9 cellular contexts compared by ENCODE assay signal in the genomic region with DNA sequence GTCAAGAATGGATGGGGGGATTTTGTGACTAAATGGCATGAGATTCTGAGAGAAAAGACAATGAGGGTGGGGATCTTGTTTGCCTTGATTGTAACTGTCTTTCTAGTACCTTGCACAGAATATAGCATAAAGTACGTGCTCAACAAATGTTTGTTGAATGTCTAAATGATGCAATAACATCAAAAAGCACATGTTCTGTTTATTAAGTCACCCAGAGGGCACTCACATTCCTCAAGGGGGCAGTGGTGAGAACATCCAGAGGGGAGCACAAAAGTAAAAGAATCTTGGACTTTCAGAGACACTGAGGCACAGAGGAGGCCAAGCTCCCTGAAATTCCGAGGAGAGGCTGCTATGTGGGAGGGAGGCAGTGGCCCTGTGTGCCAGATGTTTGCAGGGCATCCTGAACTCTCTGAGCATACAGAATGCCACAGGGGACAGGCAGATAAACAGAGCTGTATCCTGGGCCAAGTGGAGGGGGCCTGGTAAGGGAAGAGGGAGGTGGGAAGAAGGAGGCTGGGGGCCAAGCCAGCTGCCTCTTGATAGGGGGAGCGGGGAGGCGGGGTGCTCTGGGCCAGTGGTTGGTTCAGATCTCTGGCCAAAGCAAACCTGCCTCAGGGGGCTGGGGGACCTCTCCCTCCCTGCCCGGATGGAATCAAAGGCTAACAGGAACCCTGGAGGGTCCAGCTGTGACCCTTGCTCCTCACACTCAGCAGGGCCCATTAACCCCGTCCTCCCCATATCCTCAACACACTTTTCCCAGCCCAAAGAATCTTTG. TPM values are rescaled to one million over a fixed set of nuclear protein-coding genes. Genes with fewer than 3 reads are reported as not detected.
DNase-seq lines count a peak whose midpoint lies in the region; ATAC-seq lines count a peak whose summit lies in the region.
"Had no signal": no experiment of that assay in that cellular context is flagged by ENCODE, and none has a peak within 500 bp of the region (broad histone marks: within the 10 kb centered on the region; RNA-seq: fewer than 3 reads in every experiment).

No MANE protein-coding gene starts in this region.

- DNase-seq in ELF-1 (ENCODE audit: low read depth, low spot score) (peak; percentile 64), M059J (ENCODE audit: low read depth) (peak; percentile 52), left cardiac atrium (no peak), NCI-H2196 treated with DMSO at 0.1 percent for 48 hours (lab: John Stamatoyannopoulos, UW; ENCODE audit: unreplicated experiment) (no peak)
- DNase-seq in activated naive CD4-positive, alpha-beta T cell treated with anti-CD3 and anti-CD28 coated beads for 36 hours, result peak; percentile 63
- DNase-seq in stimulated activated CD4-positive, alpha-beta T cell treated with anti-CD3 and anti-CD28 coated beads, Interleukin-2, amount 100 ng/mL, for 24 hours, result peak; percentile 26 to 48
- no peak for DNase-seq in activated effector memory CD4-positive, alpha-beta T cell treated with Interleukin-2 at 50 U/mL for 16 hours

- H3K27me3 Mint-ChIP-seq in activated naive CD4-positive, alpha-beta T cell treated with anti-CD3 and anti-CD28 coated beads for 36 hours (ENCODE audit: low read depth), result no peaks in the 10 kb centered on the region

- ATAC-seq in left cardiac atrium, result peak; percentile 4 to 7
- no peak for ATAC-seq in HG03571 (IDR thresholded peaks at IDR 0.05; ENCODE audit: unreplicated experiment)

- intact Hi-C loops in activated naive CD4-positive, alpha-beta T cell treated with anti-CD3 and anti-CD28 coated beads for 36 hours (cut with micrococcal nuclease), result no loop called here
- intact Hi-C loops in left cardiac atrium (cut with DNase I), result no loop called here

- H3K36me3 Mint-ChIP-seq in activated naive CD4-positive, alpha-beta T cell treated with anti-CD3 and anti-CD28 coated beads for 36 hours (ENCODE audit: low read depth), result no peaks in the 10 kb centered on the region

- CTCF ChIA-PET in activated naive CD4-positive, alpha-beta T cell treated with anti-CD3 and anti-CD28 coated beads for 36 hours (lab: Charles Lee), result interaction anchor here (0.7 to 2.6 kb wide), 12 partner anchors 8 to 267 kb away, joined by 3 to 11 read pairs (median 3); partner anchors contain the start of gene IGSF8

- H3K27ac Mint-ChIP-seq in activated naive CD4-positive, alpha-beta T cell treated with anti-CD3 and anti-CD28 coated beads for 36 hours, result peak overlapping the region; percentile 32

- no peak overlapping the region for H3K4me3 Mint-ChIP-seq in activated naive CD4-positive, alpha-beta T cell treated with anti-CD3 and anti-CD28 coated beads for 36 hours

- no peaks in the 10 kb centered on the region for H3K9me3 Mint-ChIP-seq in activated naive CD4-positive, alpha-beta T cell treated with anti-CD3 and anti-CD28 coated beads for 36 hours

- H3K4me1 Mint-ChIP-seq in activated naive CD4-positive, alpha-beta T cell treated with anti-CD3 and anti-CD28 coated beads for 36 hours (ENCODE audit: low read depth), result peaks cover 6% of the 10 kb centered on the region

RNA-seq across cellular contexts. Expression of gene ATP1A2, which starts 6.5 kb away (rescaled TPM):
- total RNA-seq in M059J (2014; rRNA removed; shearing (Covaris generic)), result 0.05 TPM in 1 of 2 replicates, not detected in the other
- total RNA-seq in activated naive CD4-positive, alpha-beta T cell treated with anti-CD3 and anti-CD28 coated beads for 36 hours, result not detected
- 100 to 1,000 TPM; 114 to 176 TPM for total RNA-seq in left cardiac atrium
- total RNA-seq: pulmonary artery endothelial cell had no signal

RNA-seq across cellular contexts. Expression of gene IGSF8, which starts 10.7 kb away (rescaled TPM):
- total RNA-seq in M059J (2014; rRNA removed; shearing (Covaris generic)), result 11.4 and 29.9 TPM in 2 replicates
- total RNA-seq in activated naive CD4-positive, alpha-beta T cell treated with anti-CD3 and anti-CD28 coated beads for 36 hours, result 10 to 100 TPM; 22.2 to 24.7 TPM
- 10 to 100 TPM; 18.8 to 22.1 TPM for total RNA-seq in left cardiac atrium

RNA-seq across cellular contexts. Expression of gene KCNJ9, which starts 27.7 kb away (rescaled TPM):
- not detected in 2 replicates for total RNA-seq in M059J (2014; rRNA removed; shearing (Covaris generic))
- total RNA-seq in activated naive CD4-positive, alpha-beta T cell treated with anti-CD3 and anti-CD28 coated beads for 36 hours, result not detected
- under 1 TPM in 1 of 2 donors, not detected in 1; 0.06 TPM for total RNA-seq in left cardiac atrium
- total RNA-seq: pulmonary artery endothelial cell had no signal

RNA-seq across cellular contexts. Expression of gene KCNJ10, which starts 39.1 kb away (rescaled TPM):
- not detected in 2 replicates for total RNA-seq in M059J (2014; rRNA removed; shearing (Covaris generic))
- not detected for total RNA-seq in activated naive CD4-positive, alpha-beta T cell treated with anti-CD3 and anti-CD28 coated beads for 36 hours
- under 1 TPM; 0.05 to 0.15 TPM for total RNA-seq in left cardiac atrium
- total RNA-seq: pulmonary artery endothelial cell had no signal

RNA-seq across cellular contexts. Expression of gene ATP1A4, which starts 42.3 kb away (rescaled TPM):
- total RNA-seq in M059J (2014; rRNA removed; shearing (Covaris generic)), result not detected in 2 replicates
- not detected for total RNA-seq in activated naive CD4-positive, alpha-beta T cell treated with anti-CD3 and anti-CD28 coated beads for 36 hours
- under 1 TPM in 1 of 2 donors, not detected in 1; 0.13 TPM for total RNA-seq in left cardiac atrium
- total RNA-seq: pulmonary artery endothelial cell had no signal

Comparison
In these comparisons a context has a peak if more than half of its experiments do, and no peak if none do; other contexts are left out.
1. DNase-seq: peak in ELF-1 (single experiment), M059J (single experiment), activated naive CD4-positive, alpha-beta T cell treated with anti-CD3 and anti-CD28 coated beads for 36 hours (single experiment) and stimulated activated CD4-positive, alpha-beta T cell treated with anti-CD3 and anti-CD28 coated beads, Interleukin-2, amount 100 ng/mL, for 24 hours (2 of 2); none in left cardiac atrium (single experiment), NCI-H2196 treated with DMSO at 0.1 percent for 48 hours (single experiment) and activated effector memory CD4-positive, alpha-beta T cell treated with Interleukin-2 at 50 U/mL for 16 hours (single experiment).
2. RNA of gene ATP1A2, which starts 6.5 kb away (total RNA-seq): 114 to 176 TPM in left cardiac atrium; 0.05 TPM in M059J and not detected in activated naive CD4-positive, alpha-beta T cell treated with anti-CD3 and anti-CD28 coated beads for 36 hours; every median in the first group is over 100 times any median in the second.